In the genomic region with DNA sequence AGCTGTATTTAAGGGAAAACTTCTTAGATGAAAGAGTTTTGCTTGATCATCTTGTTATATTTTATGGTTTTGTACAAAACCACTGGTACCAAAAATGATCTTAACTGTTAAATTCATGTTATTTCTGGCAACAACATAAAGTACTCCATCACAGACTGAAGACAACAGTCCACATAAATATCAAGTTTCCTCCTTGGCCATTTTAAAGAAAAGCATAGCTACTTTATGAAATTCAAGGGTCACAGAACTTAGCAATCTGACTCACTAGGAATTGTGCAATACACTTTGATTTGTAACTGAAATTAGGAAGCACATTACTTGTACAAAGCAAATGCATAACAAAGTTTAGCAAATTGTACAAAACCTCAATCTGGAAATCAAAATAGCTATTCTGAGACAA, we compare ENCODE assay signal across 2 cellular contexts.
TF ChIP-seq lines count a peak whose summit lies in the region.

No MANE protein-coding gene starts in this region.

TF ChIP-seq in A549, 52 proteins besides CTCF, POLR2A, EP300 and RAD21 (continued from another document):
- no peak for TF ChIP-seq POLR2AphosphoS2 (conservative IDR thresholded peaks at IDR 0.05; ENCODE audit: low read length)
- peak; percentile 28; the same call in 1 of the 2 replicates for TF ChIP-seq FOSL2 (IDR thresholded peaks at IDR 0.05)
- no peak for TF ChIP-seq FOSL2 (CRISPR knock-in tag; IDR thresholded peaks at IDR 0.05)
- no peak for TF ChIP-seq EHF (CRISPR knock-in tag; IDR thresholded peaks at IDR 0.05)
- no peak for TF ChIP-seq HDAC2 (IDR thresholded peaks at IDR 0.05)
- TF ChIP-seq, protein P1, sequence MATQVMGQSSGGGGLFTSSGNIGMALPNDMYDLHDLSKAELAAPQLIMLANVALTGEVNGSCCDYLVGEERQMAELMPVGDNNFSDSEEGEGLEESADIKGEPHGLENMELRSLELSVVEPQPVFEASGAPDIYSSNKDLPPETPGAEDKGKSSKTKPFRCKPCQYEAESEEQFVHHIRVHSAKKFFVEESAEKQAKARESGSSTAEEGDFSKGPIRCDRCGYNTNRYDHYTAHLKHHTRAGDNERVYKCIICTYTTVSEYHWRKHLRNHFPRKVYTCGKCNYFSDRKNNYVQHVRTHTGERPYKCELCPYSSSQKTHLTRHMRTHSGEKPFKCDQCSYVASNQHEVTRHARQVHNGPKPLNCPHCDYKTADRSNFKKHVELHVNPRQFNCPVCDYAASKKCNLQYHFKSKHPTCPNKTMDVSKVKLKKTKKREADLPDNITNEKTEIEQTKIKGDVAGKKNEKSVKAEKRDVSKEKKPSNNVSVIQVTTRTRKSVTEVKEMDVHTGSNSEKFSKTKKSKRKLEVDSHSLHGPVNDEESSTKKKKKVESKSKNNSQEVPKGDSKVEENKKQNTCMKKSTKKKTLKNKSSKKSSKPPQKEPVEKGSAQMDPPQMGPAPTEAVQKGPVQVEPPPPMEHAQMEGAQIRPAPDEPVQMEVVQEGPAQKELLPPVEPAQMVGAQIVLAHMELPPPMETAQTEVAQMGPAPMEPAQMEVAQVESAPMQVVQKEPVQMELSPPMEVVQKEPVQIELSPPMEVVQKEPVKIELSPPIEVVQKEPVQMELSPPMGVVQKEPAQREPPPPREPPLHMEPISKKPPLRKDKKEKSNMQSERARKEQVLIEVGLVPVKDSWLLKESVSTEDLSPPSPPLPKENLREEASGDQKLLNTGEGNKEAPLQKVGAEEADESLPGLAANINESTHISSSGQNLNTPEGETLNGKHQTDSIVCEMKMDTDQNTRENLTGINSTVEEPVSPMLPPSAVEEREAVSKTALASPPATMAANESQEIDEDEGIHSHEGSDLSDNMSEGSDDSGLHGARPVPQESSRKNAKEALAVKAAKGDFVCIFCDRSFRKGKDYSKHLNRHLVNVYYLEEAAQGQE (IDR thresholded peaks at IDR 0.05) = no peak

TF ChIP-seq in K562, 482 proteins besides CTCF, POLR2A, EP300 and RAD21 (continued from another document):
- TF ChIP-seq SNRNP70 (optimal IDR thresholded peaks at IDR 0.05; ENCODE audit: low read depth, low read length) (no peak), THRB (CRISPR knock-in tag; conservative IDR thresholded peaks at IDR 0.05) (no peak)
